In genomic region chr3:177320765-177321247, GRCh38 we compare ENCODE assay signal across 11 cellular contexts.
A peak's percentile ranks its signal among the peaks of the same experiment; 100 is the strongest.
DNase-seq lines count a peak whose midpoint lies in the region; ATAC-seq and TF ChIP-seq lines count a peak whose summit lies in the region.
"Had no signal": no experiment of that assay in that cellular context is flagged by ENCODE, and none has a peak within 500 bp of the region (broad histone marks: within the 10 kb centered on the region; RNA-seq: fewer than 3 reads in every experiment).

No MANE protein-coding gene starts in this region.

- H3K27me3 Mint-ChIP-seq in stimulated activated naive CD8-positive, alpha-beta T cell treated with anti-CD3 and anti-CD28 coated beads, Interleukin-15, amount 100 ng/mL, for 72 hours = no peaks in the 10 kb centered on the region
- H3K27me3 Mint-ChIP-seq: CD8-positive, alpha-beta memory T cell had no signal

- TF ChIP-seq CTCF in choroid plexus epithelial cell (conservative IDR thresholded peaks at IDR 0.05; ENCODE audit: low read depth, low read length) = no peak

- DNase-seq in choroid plexus epithelial cell (ENCODE audit: low read depth) (peak; percentile 44), NCI-H2081 (lab: John Stamatoyannopoulos, UW) (no peak), foreskin melanocyte (no peak), HK-2 (ENCODE audit: unreplicated experiment) (no peak)
- DNase-seq in stimulated activated naive CD8-positive, alpha-beta T cell treated with anti-CD3 and anti-CD28 coated beads, Interleukin-15, amount 100 ng/mL, for 72 hours = no peak
- DNase-seq: activated gamma-delta T cell, SHP77 treated with DMSO at 0.1 percent for 48 hours had no signal

- peaks cover 25% of the 10 kb centered on the region for H3K4me1 Mint-ChIP-seq in stimulated activated naive CD8-positive, alpha-beta T cell treated with anti-CD3 and anti-CD28 coated beads, Interleukin-15, amount 100 ng/mL, for 72 hours

- no peak overlapping the region for H3K4me3 Mint-ChIP-seq in stimulated activated naive CD8-positive, alpha-beta T cell treated with anti-CD3 and anti-CD28 coated beads, Interleukin-15, amount 100 ng/mL, for 72 hours
- H3K4me3 Mint-ChIP-seq: CD8-positive, alpha-beta memory T cell had no signal

- no peaks in the 10 kb centered on the region for H3K79me2 ChIP-seq in ACC112 (ENCODE audit: control insufficient read depth, insufficient read depth, low read length, unreplicated experiment)

- H3K4me1 ChIP-seq in ACC112 (ENCODE audit: control insufficient read depth, insufficient read depth, low read length, unreplicated experiment) = peaks cover 3% of the 10 kb centered on the region

- H2AFZ ChIP-seq in ACC112 (ENCODE audit: low read length, unreplicated experiment) = peak overlapping the region; percentile 36

- no peak overlapping the region for H3K27ac ChIP-seq in ACC112 (ENCODE audit: low read depth, low read length)

- no peaks in the 10 kb centered on the region for H3K27me3 ChIP-seq in ACC112 (ENCODE audit: insufficient read depth, low read length)

- no peaks in the 10 kb centered on the region for H3K36me3 ChIP-seq in ACC112 (ENCODE audit: insufficient read depth, low read length)

- no peak overlapping the region for H3K4me3 ChIP-seq in ACC112 (ENCODE audit: low read depth, low read length)
- no peak overlapping the region for H3K4me3 ChIP-seq in choroid plexus epithelial cell (ENCODE audit: low read depth, low read length)

- H3K27ac Mint-ChIP-seq in stimulated activated naive CD8-positive, alpha-beta T cell treated with anti-CD3 and anti-CD28 coated beads, Interleukin-15, amount 100 ng/mL, for 72 hours = no peak overlapping the region
- H3K27ac Mint-ChIP-seq: CD8-positive, alpha-beta memory T cell had no signal

- ATAC-seq in GM19043 (IDR thresholded peaks at IDR 0.05; ENCODE audit: low read depth, unreplicated experiment) (peak; percentile 57), HG03135 (IDR thresholded peaks at IDR 0.05; ENCODE audit: unreplicated experiment) (peak; percentile 64)
- ATAC-seq in stimulated activated naive CD8-positive, alpha-beta T cell treated with anti-CD3 and anti-CD28 coated beads, Interleukin-15, amount 100 ng/mL, for 72 hours = no peak

- H3K9me3 Mint-ChIP-seq in stimulated activated naive CD8-positive, alpha-beta T cell treated with anti-CD3 and anti-CD28 coated beads, Interleukin-15, amount 100 ng/mL, for 72 hours = no peaks in the 10 kb centered on the region
- H3K9me3 Mint-ChIP-seq: CD8-positive, alpha-beta memory T cell had no signal
